ENCODE assay signal across 8 cellular contexts in the genomic region with DNA sequence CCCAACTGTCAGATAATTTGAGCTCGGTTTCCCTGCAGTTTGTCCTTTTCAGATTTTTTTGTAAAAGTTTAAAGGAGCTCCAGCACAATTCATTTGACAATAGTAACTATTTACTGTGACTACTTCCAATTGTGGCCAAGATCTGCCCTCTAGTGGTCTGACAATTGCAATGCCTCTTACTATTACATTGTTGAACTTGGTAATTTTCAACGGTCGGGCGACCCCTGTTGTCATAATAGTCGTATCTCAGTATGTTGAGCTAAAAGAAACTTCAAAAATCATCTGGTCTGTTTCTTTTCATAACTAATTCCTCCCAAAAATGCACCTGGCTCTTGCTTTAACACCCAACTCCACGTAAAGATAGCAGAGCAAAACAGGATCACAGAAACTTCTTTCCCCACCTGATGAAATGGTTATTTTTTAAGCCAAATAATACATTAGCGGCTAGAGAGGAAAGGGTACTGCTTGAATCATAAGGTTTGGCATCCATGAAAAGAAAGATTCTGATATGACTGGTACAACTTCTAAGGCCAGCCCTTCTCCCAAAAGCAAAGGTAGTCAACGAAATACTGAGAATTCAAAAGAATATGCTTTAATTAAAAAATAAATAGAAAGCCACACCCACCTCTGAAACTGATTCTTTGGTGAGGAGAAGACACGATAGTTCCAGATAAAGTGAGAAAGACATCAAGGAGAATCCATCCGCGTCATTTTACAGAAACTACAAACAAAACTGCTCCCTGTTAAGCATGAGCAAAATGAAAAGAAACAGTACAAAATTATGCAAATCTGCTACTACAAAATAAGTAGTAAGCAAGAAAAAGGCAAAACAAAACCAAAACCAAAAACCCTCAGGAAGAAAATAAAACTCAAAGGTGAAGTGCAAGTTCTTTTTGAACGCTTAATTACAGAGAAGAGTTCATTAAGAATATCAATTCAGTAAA.
A peak's percentile ranks its signal among the peaks of the same experiment; 100 is the strongest.
DNase-seq lines count a peak whose midpoint lies in the region; ATAC-seq and TF ChIP-seq lines count a peak whose summit lies in the region.

No MANE protein-coding gene starts in this region.

- no peak overlapping the region for H3K4me3 Mint-ChIP-seq in WTC11

- no peak overlapping the region for H3K27ac ChIP-seq in caudate nucleus (ENCODE audit: low read depth, low read length)

- no peaks in the 10 kb centered on the region for H3K36me3 Mint-ChIP-seq in WTC11

- H3K4me1 Mint-ChIP-seq in WTC11, result peaks cover 18% of the 10 kb centered on the region

- peak; percentile 64 for TF ChIP-seq CTCF in WTC11 (IDR thresholded peaks at IDR 0.05)

- DNase-seq in AML-193 (lab: John Stamatoyannopoulos, UW), result peak; percentile 89 to 92
- DNase-seq in NCI-H2227 treated with DMSO at 0.1 percent for 48 hours (lab: John Stamatoyannopoulos, UW), result peak; percentile 62
- peak; percentile 59 for DNase-seq in WTC11 (ENCODE audit: low spot score)
- DNase-seq in caudate nucleus (lab: John Stamatoyannopoulos, UW), result peak in 49 of 61 donors; percentile 1 to 92 (median 43)
- DNase-seq in kidney tubule cell (ENCODE audit: low spot score), result peak; percentile 83
- DNase-seq in stimulated activated CD4-positive, alpha-beta T cell treated with anti-CD3 and anti-CD28 coated beads, Interleukin-4, amount 100 ng/mL, for 1 hour, result peak; percentile 50

- H3K27ac Mint-ChIP-seq in WTC11, result no peak overlapping the region

- POLR2A ChIA-PET in WTC11 (lab: Charles Lee), result interaction anchor here (0.6 to 1.0 kb wide), 2 partner anchors 334 to 461 kb away, joined by 3 read pairs; no protein-coding TSS in a partner anchor

- H3K9me3 Mint-ChIP-seq in WTC11, result no peaks in the 10 kb centered on the region

- ATAC-seq in GM19023 (IDR thresholded peaks at IDR 0.05; ENCODE audit: unreplicated experiment) (peak; percentile 92), HG03159 (IDR thresholded peaks at IDR 0.05; ENCODE audit: unreplicated experiment) (peak; percentile 93), WTC11 (peak; percentile 77)

- CTCF ChIA-PET in WTC11 (lab: Charles Lee), result interaction anchor here (0.6 to 4.5 kb wide), 131 partner anchors 9 to 784 kb away, joined by 3 to 97 read pairs (median 5); partner anchors contain the start of genes ADRB2 and SH3TC2

- H3K27me3 Mint-ChIP-seq in WTC11 (ENCODE audit: low read depth), result no peaks in the 10 kb centered on the region

TF ChIP-seq in WTC11, 78 proteins besides CTCF, POLR2A, EP300 and RAD21:
- no peak for TF ChIP-seq RELA (CRISPR knock-in tag; IDR thresholded peaks at IDR 0.05; ENCODE audit: borderline replicate concordance)
- TF ChIP-seq ELF4 (CRISPR knock-in tag; IDR thresholded peaks at IDR 0.05; ENCODE audit: low read depth), result no peak
- no peak for TF ChIP-seq CBFB (CRISPR knock-in tag; IDR thresholded peaks at IDR 0.05; ENCODE audit: low read depth)
- TF ChIP-seq, protein P1, sequence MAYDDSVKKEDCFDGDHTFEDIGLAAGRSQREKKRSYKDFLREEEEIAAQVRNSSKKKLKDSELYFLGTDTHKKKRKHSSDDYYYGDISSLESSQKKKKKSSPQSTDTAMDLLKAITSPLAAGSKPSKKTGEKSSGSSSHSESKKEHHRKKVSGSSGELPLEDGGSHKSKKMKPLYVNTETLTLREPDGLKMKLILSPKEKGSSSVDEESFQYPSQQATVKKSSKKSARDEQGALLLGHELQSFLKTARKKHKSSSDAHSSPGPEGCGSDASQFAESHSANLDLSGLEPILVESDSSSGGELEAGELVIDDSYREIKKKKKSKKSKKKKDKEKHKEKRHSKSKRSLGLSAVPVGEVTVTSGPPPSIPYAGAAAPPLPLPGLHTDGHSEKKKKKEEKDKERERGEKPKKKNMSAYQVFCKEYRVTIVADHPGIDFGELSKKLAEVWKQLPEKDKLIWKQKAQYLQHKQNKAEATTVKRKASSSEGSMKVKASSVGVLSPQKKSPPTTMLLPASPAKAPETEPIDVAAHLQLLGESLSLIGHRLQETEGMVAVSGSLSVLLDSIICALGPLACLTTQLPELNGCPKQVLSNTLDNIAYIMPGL (CRISPR knock-in tag; IDR thresholded peaks at IDR 0.05), result no peak
- no peak for TF ChIP-seq HMGA2 (CRISPR knock-in tag; IDR thresholded peaks at IDR 0.05)
- no peak for TF ChIP-seq FOXP1 (CRISPR knock-in tag; IDR thresholded peaks at IDR 0.05; ENCODE audit: borderline replicate concordance)
